ENCODE assay signal across 9 cellular contexts in the genomic region with DNA sequence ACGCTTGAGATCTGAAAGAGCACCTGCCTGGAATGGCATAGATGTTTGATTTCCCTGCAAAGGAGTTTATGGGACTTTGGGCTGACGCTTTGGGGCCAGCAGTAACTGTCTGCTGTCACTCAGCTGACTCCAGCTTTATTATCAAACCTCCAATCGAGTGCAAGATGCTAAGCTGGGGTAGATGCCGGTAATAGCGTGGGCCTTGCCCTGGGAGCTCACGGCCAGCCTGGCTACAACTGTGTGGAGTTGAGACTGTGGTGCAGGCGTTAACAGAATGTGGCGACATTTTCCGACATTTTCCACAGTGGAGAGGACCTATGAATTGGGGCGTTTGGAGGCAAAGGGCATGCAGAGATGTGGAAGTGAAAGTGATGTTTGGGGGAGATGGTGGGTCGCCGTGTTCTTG. TPM values are rescaled to one million over a fixed set of nuclear protein-coding genes. Genes with fewer than 3 reads are reported as not detected.
DNase-seq lines count a peak whose midpoint lies in the region; TF ChIP-seq lines count a peak whose summit lies in the region.
"Had no signal": no experiment of that assay in that cellular context is flagged by ENCODE, and none has a peak within 500 bp of the region (broad histone marks: within the 10 kb centered on the region; RNA-seq: fewer than 3 reads in every experiment).

No MANE protein-coding gene starts in this region.

- H3K4me2 ChIP-seq in OCI-LY1 (ENCODE audit: low read length) = peak overlapping the region; percentile 77; the same call in 1 of the 2 replicates
- H3K4me2 ChIP-seq in osteoblast (ENCODE audit: insufficient read depth, low read length) = peak overlapping the region; percentile 93

- H3K9me2 ChIP-seq in OCI-LY1 (ENCODE audit: low read depth, low read length) = no peaks in the 10 kb centered on the region

- peaks cover 58 to 68% (median 68%) of the 10 kb centered on the region in 3 donors for H3K4me1 Mint-ChIP-seq in CD8-positive, alpha-beta memory T cell
- peaks cover 30% of the 10 kb centered on the region for H3K4me1 Mint-ChIP-seq in endodermal cell

- TF ChIP-seq CTCF in OCI-LY1 (IDR thresholded peaks at IDR 0.05; ENCODE audit: low read length) = no peak
- no peak for TF ChIP-seq CTCF in endodermal cell (conservative IDR thresholded peaks at IDR 0.05)
- TF ChIP-seq CTCF in osteoblast (IDR thresholded peaks at IDR 0.05; ENCODE audit: extremely low read depth, low read depth, low read length) = no peak

- H3K4me3 ChIP-seq in CD8-positive, alpha-beta memory T cell (ENCODE audit: low read length) = peak overlapping the region; percentile 60
- peak overlapping the region; percentile 67 for H3K4me3 ChIP-seq in OCI-LY1 (ENCODE audit: low read depth, low read length, poor library complexity, severe bottlenecking)
- H3K4me3 ChIP-seq in endodermal cell (ENCODE audit: low read length) = peak overlapping the region; percentile 89
- peak overlapping the region; percentile 81 for H3K4me3 ChIP-seq in osteoblast (ENCODE audit: insufficient read depth, low read length)

- H3K9ac ChIP-seq in OCI-LY1 (ENCODE audit: low read length) (no peak overlapping the region; the same call in 1 of the 2 replicates), endodermal cell (ENCODE audit: extremely low read depth, low read length, poor library complexity, severe bottlenecking) (peak overlapping the region; percentile 67)

- no peaks in the 10 kb centered on the region for H3K27me3 ChIP-seq in CD8-positive, alpha-beta memory T cell (ENCODE audit: insufficient read depth, low read length, poor library complexity, severe bottlenecking)
- H3K27me3 ChIP-seq in OCI-LY1 (ENCODE audit: insufficient read depth, low read length) = no peaks in the 10 kb centered on the region; the same call in 1 of the 2 replicates
- H3K27me3 ChIP-seq in endodermal cell (ENCODE audit: control insufficient read depth, insufficient read depth, low read length, poor library complexity, severe bottlenecking) = no peaks in the 10 kb centered on the region
- H3K27me3 ChIP-seq in osteoblast (ENCODE audit: insufficient read depth, low read length) = no peaks in the 10 kb centered on the region
- H3K27me3 ChIP-seq: foreskin keratinocyte had no signal

- no peaks in the 10 kb centered on the region for H3K9me3 ChIP-seq in CD8-positive, alpha-beta memory T cell (ENCODE audit: low read length)
- no peaks in the 10 kb centered on the region for H3K9me3 ChIP-seq in OCI-LY1 (ENCODE audit: low read length)
- no peaks in the 10 kb centered on the region for H3K9me3 ChIP-seq in endodermal cell (ENCODE audit: control insufficient read depth, low read length)
- H3K9me3 ChIP-seq in osteoblast (ENCODE audit: low read depth, low read length) = no peaks in the 10 kb centered on the region

- peaks cover 43% of the 10 kb centered on the region for H3K4me1 ChIP-seq in CD8-positive, alpha-beta memory T cell (ENCODE audit: insufficient read depth, low read length)
- H3K4me1 ChIP-seq in OCI-LY1 (ENCODE audit: insufficient read depth, low read length, severe bottlenecking) (peaks cover 11% of the 10 kb centered on the region), endodermal cell (ENCODE audit: control insufficient read depth, insufficient read depth, low read length) (peaks cover 8% of the 10 kb centered on the region), osteoblast (ENCODE audit: insufficient read depth, low read length) (peaks cover 15% of the 10 kb centered on the region)

- no peaks in the 10 kb centered on the region for H3K79me2 ChIP-seq in OCI-LY1 (ENCODE audit: insufficient read depth, low read length)
- peaks cover 38% of the 10 kb centered on the region for H3K79me2 ChIP-seq in osteoblast (ENCODE audit: insufficient read depth, low read length)

- 87 to 90% methylated on average over 12 of the region's 12 CpGs for WGBS in endodermal cell (ENCODE audit: insufficient coverage in 1 of 2, insufficient read length in 1 of 2), 2 experiments

- H3K27me3 Mint-ChIP-seq in CD8-positive, alpha-beta memory T cell = peaks cover 0 to 1% of the 10 kb centered on the region in 2 donors
- H3K27me3 Mint-ChIP-seq in endodermal cell (ENCODE audit: insufficient read depth) = no peaks in the 10 kb centered on the region

- POLR2A ChIA-PET in CD8-positive, alpha-beta memory T cell (lab: Charles Lee) = interaction anchor here (1.4 to 2.2 kb wide), 2 partner anchors 27 to 51 kb away, joined by 6 to 7 read pairs; partner anchors contain the start of gene EIF3B

- H3K36me3 ChIP-seq in CD8-positive, alpha-beta memory T cell (ENCODE audit: insufficient read depth, low read length) = no peaks in the 10 kb centered on the region
- no peaks in the 10 kb centered on the region for H3K36me3 ChIP-seq in OCI-LY1 (ENCODE audit: insufficient read depth, low read length)
- no peaks in the 10 kb centered on the region for H3K36me3 ChIP-seq in endodermal cell (ENCODE audit: control insufficient read depth, insufficient read depth, low read length)
- H3K36me3 ChIP-seq in osteoblast (ENCODE audit: insufficient read depth, low read length) = no peaks in the 10 kb centered on the region

- H4K20me1 ChIP-seq in OCI-LY1 (ENCODE audit: insufficient read depth, low read length) = no peaks in the 10 kb centered on the region
- peaks cover 26% of the 10 kb centered on the region for H4K20me1 ChIP-seq in osteoblast (ENCODE audit: insufficient read depth, low read length)

- H2AFZ ChIP-seq in OCI-LY1 (ENCODE audit: low read length) (no peak overlapping the region), osteoblast (ENCODE audit: low read length) (peak overlapping the region; percentile 72)

- no peak for DNase-seq in CD8-positive, alpha-beta memory T cell
- DNase-seq in endodermal cell (no peak), osteoblast (ENCODE audit: insufficient read length, low spot score, missing footprints) (peak; percentile 10), NCI-H146 (lab: John Stamatoyannopoulos, UW) (no peak), NCI-H526 treated with DMSO at 0.1 percent for 48 hours (lab: John Stamatoyannopoulos, UW) (no peak), SKM-1 (lab: John Stamatoyannopoulos, UW; ENCODE audit: unreplicated experiment) (no peak)
- no peak for DNase-seq in stimulated activated CD4-positive, alpha-beta T cell treated with anti-CD3 and anti-CD28 coated beads, Interleukin-4, amount 100 ng/mL, for 4 hours

- CTCF ChIA-PET in CD8-positive, alpha-beta memory T cell (lab: Charles Lee) = interaction anchor here (1.2 to 1.8 kb wide), 5 partner anchors 20 to 826 kb away, joined by 3 to 8 read pairs (median 3); partner anchors contain the start of gene EIF3B

- peak overlapping the region; percentile 87 to 99 (median 94) for H3K27ac Mint-ChIP-seq in CD8-positive, alpha-beta memory T cell
- no peak overlapping the region for H3K27ac Mint-ChIP-seq in endodermal cell

- peaks cover 0 to 3% (median 0%) of the 10 kb centered on the region in 5 donors for H3K9me3 Mint-ChIP-seq in CD8-positive, alpha-beta memory T cell
- H3K9me3 Mint-ChIP-seq in endodermal cell = no peaks in the 10 kb centered on the region

- peak overlapping the region; percentile 88 to 97 (median 90) for H3K4me3 Mint-ChIP-seq in CD8-positive, alpha-beta memory T cell
- peak overlapping the region; percentile 65 for H3K4me3 Mint-ChIP-seq in endodermal cell

- H3K36me3 Mint-ChIP-seq in CD8-positive, alpha-beta memory T cell = peaks cover 0 to 16% (median 7%) of the 10 kb centered on the region in 3 donors
- peaks cover 4% of the 10 kb centered on the region for H3K36me3 Mint-ChIP-seq in endodermal cell (ENCODE audit: low read depth)

- no peaks in the 10 kb centered on the region for H3F3A ChIP-seq in OCI-LY1 (ENCODE audit: insufficient read depth, low read length)

- H3K27ac ChIP-seq in CD8-positive, alpha-beta memory T cell (ENCODE audit: low read depth, low read length) = peak overlapping the region; percentile 70
- H3K27ac ChIP-seq in OCI-LY1 (ENCODE audit: low read depth, low read length, poor library complexity, severe bottlenecking) (no peak overlapping the region), endodermal cell (ENCODE audit: low read depth, low read length) (no peak overlapping the region), osteoblast (ENCODE audit: low read depth, low read length) (no peak overlapping the region)
- H3K27ac ChIP-seq: foreskin keratinocyte had no signal

RNA-seq across cellular contexts. Expression of gene CHST12, which starts 1.3 kb away (rescaled TPM):
- 1 to 10 TPM; 7.7 to 8.3 TPM for total RNA-seq in CD8-positive, alpha-beta memory T cell
- polyA plus RNA-seq in CD8-positive, alpha-beta memory T cell = 63.0 TPM
- total RNA-seq in endodermal cell (10 to 100 TPM; 14.5 to 18.5 TPM), osteoblast (3.8 and 4.0 TPM in 2 replicates)
- 10.4 TPM for polyA plus RNA-seq in endodermal cell (2013, experiment 1 of 2)
- polyA plus RNA-seq in endodermal cell (2013, experiment 2 of 2) = 10.5 TPM

RNA-seq across cellular contexts. Expression of gene EIF3B, which starts 50.1 kb away (rescaled TPM):
- 100 to 1,000 TPM; 284 to 293 TPM for total RNA-seq in CD8-positive, alpha-beta memory T cell
- polyA plus RNA-seq in CD8-positive, alpha-beta memory T cell = 129 TPM
- total RNA-seq in endodermal cell (100 to 1,000 TPM; 172 to 220 TPM), osteoblast (151 and 176 TPM in 2 replicates)
- 136 TPM for polyA plus RNA-seq in endodermal cell (2013, experiment 1 of 2)
- polyA plus RNA-seq in endodermal cell (2013, experiment 2 of 2) = 120 TPM
